Comparison of ENCODE assay signal across 10 cellular contexts in the genomic region with DNA sequence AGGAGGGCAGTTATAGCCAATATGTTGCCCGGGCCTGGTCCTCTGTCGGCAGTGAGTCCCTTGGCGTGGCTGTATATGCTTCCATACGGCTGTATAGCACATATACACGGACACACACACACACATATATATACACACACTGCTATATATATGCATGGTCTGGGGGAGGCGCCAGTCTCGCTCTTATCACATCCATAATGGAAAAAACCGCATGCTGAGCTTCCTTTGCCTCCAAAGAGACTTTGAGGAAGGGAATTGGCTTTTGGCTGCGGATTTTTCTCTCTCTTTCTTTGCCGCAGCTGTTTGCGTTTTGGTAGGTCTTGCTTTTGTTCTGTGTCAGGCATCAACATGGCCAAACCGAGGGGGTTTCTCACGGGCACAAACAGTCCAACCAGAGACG. TPM values are rescaled to one million over a fixed set of nuclear protein-coding genes. Genes with fewer than 3 reads are reported as not detected.
DNase-seq lines count a peak whose midpoint lies in the region; ATAC-seq and TF ChIP-seq lines count a peak whose summit lies in the region.
"Had no signal": no experiment of that assay in that cellular context is flagged by ENCODE, and none has a peak within 500 bp of the region (broad histone marks: within the 10 kb centered on the region; RNA-seq: fewer than 3 reads in every experiment).

No MANE protein-coding gene starts in this region.

- no peak overlapping the region for H3K4me3 ChIP-seq in HCT116 (replicated peaks in 1 of 2; ENCODE audit: low read depth in 1 of 2, low read length in 2 of 2)
- H3K4me3 ChIP-seq: body of pancreas had no signal

- peaks cover 3% of the 10 kb centered on the region for H3K36me3 Mint-ChIP-seq in endothelial cell (ENCODE audit: low read depth, unreplicated experiment)
- H3K36me3 Mint-ChIP-seq in stimulated activated memory B cell treated with anti-CD40 and anti-IgM and Interleukin-4, amounts not matched to agents 10 μg/mL and 1 μg/mL and 100 μg/mL, for 72 hours = no peaks in the 10 kb centered on the region

- peak overlapping the region; percentile 18 for H3K4me3 Mint-ChIP-seq in endothelial cell (ENCODE audit: unreplicated experiment)
- no peak overlapping the region for H3K4me3 Mint-ChIP-seq in stimulated activated memory B cell treated with anti-CD40 and anti-IgM and Interleukin-4, amounts not matched to agents 10 μg/mL and 1 μg/mL and 100 μg/mL, for 72 hours

- no peak for TF ChIP-seq POLR2A in HCT116 (IDR thresholded peaks at IDR 0.05; ENCODE audit: borderline replicate concordance, extremely low read depth, insufficient read depth, insufficient read length)

- H3K4me2 ChIP-seq in HCT116 (ENCODE audit: low read length) = no peak overlapping the region

- POLR2A ChIA-PET in HCT116 (lab: Charles Lee) = interaction anchor here (1.1 kb wide), 1 partner anchor 135 kb away, joined by 3 read pairs; a partner anchor contains a TSS

- TF ChIP-seq RAD21 in HCT116 (IDR thresholded peaks at IDR 0.05; ENCODE audit: low read depth) = peak; percentile 67

- peaks cover 11% of the 10 kb centered on the region for H3K27me3 Mint-ChIP-seq in endothelial cell (ENCODE audit: unreplicated experiment)
- H3K27me3 Mint-ChIP-seq in stimulated activated memory B cell treated with anti-CD40 and anti-IgM and Interleukin-4, amounts not matched to agents 10 μg/mL and 1 μg/mL and 100 μg/mL, for 72 hours = peaks cover 19% of the 10 kb centered on the region

- peaks cover 5% of the 10 kb centered on the region for H3K4me1 Mint-ChIP-seq in endothelial cell (ENCODE audit: unreplicated experiment)
- H3K4me1 Mint-ChIP-seq in stimulated activated memory B cell treated with anti-CD40 and anti-IgM and Interleukin-4, amounts not matched to agents 10 μg/mL and 1 μg/mL and 100 μg/mL, for 72 hours = peaks cover 15% of the 10 kb centered on the region

- CTCF ChIA-PET in HCT116 (lab: Charles Lee) = interaction anchor here (0.9 to 1.0 kb wide), 3 partner anchors 18 to 180 kb away, joined by 3 to 12 read pairs (median 4); no protein-coding TSS in a partner anchor

- intact Hi-C loops in HCT116 (cut with micrococcal nuclease) = no loop called here

- RAD21 ChIA-PET in HCT116 (lab: Charles Lee; ENCODE audit: low non-redundant PET in 1 of 2, low total read pairs in 2 of 2, uncharacterized antibody in 2 of 2, unreplicated experiment in 2 of 2) = interaction anchor here (1.0 to 1.1 kb wide), 2 partner anchors 171 to 172 kb away, joined by 5 to 6 read pairs; no protein-coding TSS in a partner anchor

- H2AFZ ChIP-seq in HCT116 (ENCODE audit: low read depth, low read length, poor library complexity, severe bottlenecking) = no peak overlapping the region

- no TSS peak for BruUV-seq in HCT116 (replicated peaks; lab: Mats Ljungman, UMichigan)

- no peaks in the 10 kb centered on the region for H3K36me3 ChIP-seq in HCT116 (ENCODE audit: control insufficient read depth in 1 of 2, insufficient read depth in 2 of 2, low read length in 2 of 2)

- H3K27me3 ChIP-seq in HCT116 (ENCODE audit: insufficient read depth, low read length) = no peaks in the 10 kb centered on the region
- H3K27me3 ChIP-seq: body of pancreas had no signal

- H3K9me2 ChIP-seq in HCT116 (ENCODE audit: insufficient read depth) = no peaks in the 10 kb centered on the region

- H3K9me3 Mint-ChIP-seq in endothelial cell (ENCODE audit: unreplicated experiment) = no peaks in the 10 kb centered on the region
- H3K9me3 Mint-ChIP-seq in stimulated activated memory B cell treated with anti-CD40 and anti-IgM and Interleukin-4, amounts not matched to agents 10 μg/mL and 1 μg/mL and 100 μg/mL, for 72 hours = no peaks in the 10 kb centered on the region

- TF ChIP-seq CTCF in HCT116 (IDR thresholded peaks at IDR 0.05 in 2 of 3, conservative IDR thresholded peaks at IDR 0.05 in 1 of 3; ENCODE audit: borderline replicate concordance in 1 of 3, insufficient read depth in 1 of 3, low read depth in 2 of 3, low read length in 2 of 3) = peak in 2 of 3 experiments; percentile 31 to 55; a peak in 5 of 6 replicates
- TF ChIP-seq CTCF in endothelial cell (IDR thresholded peaks at IDR 0.05; ENCODE audit: unreplicated experiment) = no peak

- H3K9ac ChIP-seq in HCT116 (ENCODE audit: low read length) = no peak overlapping the region

- H3K4me1 ChIP-seq in HCT116 (ENCODE audit: control insufficient read depth in 1 of 2, insufficient read depth in 2 of 2, low read length in 2 of 2) = peaks cover 4 to 12% of the 10 kb centered on the region in 2 experiments; a peak in 2 of 4 replicates

- ATAC-seq in HCT116 (peak; percentile 68), GM21447 (IDR thresholded peaks at IDR 0.05; ENCODE audit: unreplicated experiment) (no peak), HG03565 (IDR thresholded peaks at IDR 0.05; ENCODE audit: unreplicated experiment) (no peak)
- no peak for ATAC-seq in stimulated activated memory B cell treated with anti-CD40 and anti-IgM and Interleukin-4, amounts not matched to agents 10 μg/mL and 1 μg/mL and 100 μg/mL, for 72 hours
- ATAC-seq: body of pancreas had no signal

- peak overlapping the region; percentile 26 for H3K27ac Mint-ChIP-seq in endothelial cell (ENCODE audit: unreplicated experiment)
- no peak overlapping the region for H3K27ac Mint-ChIP-seq in stimulated activated memory B cell treated with anti-CD40 and anti-IgM and Interleukin-4, amounts not matched to agents 10 μg/mL and 1 μg/mL and 100 μg/mL, for 72 hours

- H3K9me3 ChIP-seq in HCT116 (ENCODE audit: control insufficient read depth in 1 of 2, insufficient read depth in 1 of 2, low read depth in 1 of 2, low read length in 2 of 2) = no peaks in the 10 kb centered on the region
- H3K9me3 ChIP-seq: body of pancreas had no signal

- no peak overlapping the region for H3K27ac ChIP-seq in HCT116 (ENCODE audit: low read depth, low read length)
- H3K27ac ChIP-seq: body of pancreas had no signal

- H4K20me1 ChIP-seq in HCT116 (ENCODE audit: insufficient read depth) = no peaks in the 10 kb centered on the region

- H3K79me2 ChIP-seq in HCT116 (ENCODE audit: insufficient read depth, low read length) = no peaks in the 10 kb centered on the region

- DNase-seq in A172 (ENCODE audit: low spot score) (peak; percentile 26), HCT116 (ENCODE audit: low read depth, low spot score) (no peak), RKO (ENCODE audit: low spot score) (peak; percentile 41), endothelial cell (ENCODE audit: low spot score) (peak; percentile 41), activated T-cell treated with anti-CD3 and anti-CD28 coated beads for 4 hours (no peak)
- DNase-seq: activated CD4-positive, alpha-beta T cell treated with anti-CD3 and anti-CD28 coated beads for 4 hours; body of pancreas had no signal

TF ChIP-seq in HCT116, 20 proteins besides CTCF, POLR2A, EP300 and RAD21:
- TF ChIP-seq EZH2 (IDR thresholded peaks at IDR 0.05) (no peak), TCF7L2 (IDR thresholded peaks at IDR 0.05; ENCODE audit: borderline replicate concordance, extremely low read depth, insufficient read depth, insufficient read length) (no peak), SRF (IDR thresholded peaks at IDR 0.05; ENCODE audit: low read depth) (no peak), SP1 (IDR thresholded peaks at IDR 0.05; ENCODE audit: low read depth) (no peak), ZNF274 (IDR thresholded peaks at IDR 0.05; ENCODE audit: low read depth, low read length) (no peak), POLR2AphosphoS5 (IDR thresholded peaks at IDR 0.05; ENCODE audit: low read depth, low read length) (no peak), EGR1 (IDR thresholded peaks at IDR 0.05; ENCODE audit: low read depth) (no peak), YY1 (IDR thresholded peaks at IDR 0.05; ENCODE audit: extremely low read depth, insufficient replicate concordance, low read depth, low read length) (no peak)
- TF ChIP-seq, protein P1, sequence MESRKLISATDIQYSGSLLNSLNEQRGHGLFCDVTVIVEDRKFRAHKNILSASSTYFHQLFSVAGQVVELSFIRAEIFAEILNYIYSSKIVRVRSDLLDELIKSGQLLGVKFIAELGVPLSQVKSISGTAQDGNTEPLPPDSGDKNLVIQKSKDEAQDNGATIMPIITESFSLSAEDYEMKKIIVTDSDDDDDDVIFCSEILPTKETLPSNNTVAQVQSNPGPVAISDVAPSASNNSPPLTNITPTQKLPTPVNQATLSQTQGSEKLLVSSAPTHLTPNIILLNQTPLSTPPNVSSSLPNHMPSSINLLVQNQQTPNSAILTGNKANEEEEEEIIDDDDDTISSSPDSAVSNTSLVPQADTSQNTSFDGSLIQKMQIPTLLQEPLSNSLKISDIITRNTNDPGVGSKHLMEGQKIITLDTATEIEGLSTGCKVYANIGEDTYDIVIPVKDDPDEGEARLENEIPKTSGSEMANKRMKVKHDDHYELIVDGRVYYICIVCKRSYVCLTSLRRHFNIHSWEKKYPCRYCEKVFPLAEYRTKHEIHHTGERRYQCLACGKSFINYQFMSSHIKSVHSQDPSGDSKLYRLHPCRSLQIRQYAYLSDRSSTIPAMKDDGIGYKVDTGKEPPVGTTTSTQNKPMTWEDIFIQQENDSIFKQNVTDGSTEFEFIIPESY (IDR thresholded peaks at IDR 0.05; ENCODE audit: extremely low read depth, insufficient replicate concordance, low read length) = no peak

RNA-seq across cellular contexts. Expression of a gene that starts 11.3 kb away (rescaled TPM):
- 57.3 and 58.9 TPM in 2 replicates for total RNA-seq in A172 (2014; rRNA removed; shearing (Covaris generic))
- total RNA-seq in HCT116 (2021; ENCODE audit: unreplicated experiment) (24.6 TPM), endothelial cell (ENCODE audit: unreplicated experiment) (44.9 TPM)
- polyA plus RNA-seq in HCT116 (2012) = 22.4 and 22.5 TPM in 2 replicates

RNA-seq across cellular contexts. Expression of a gene that starts 19.9 kb away (rescaled TPM):
- 46.9 and 53.7 TPM in 2 replicates for total RNA-seq in A172 (2014; rRNA removed; shearing (Covaris generic))
- total RNA-seq in HCT116 (2021; ENCODE audit: unreplicated experiment) (9.5 TPM), endothelial cell (ENCODE audit: unreplicated experiment) (5.5 TPM)
- polyA plus RNA-seq in HCT116 (2012) = 10.8 and 11.9 TPM in 2 replicates

RNA-seq across cellular contexts. Expression of a gene that starts 20.0 kb away (rescaled TPM):
- 23.1 and 24.8 TPM in 2 replicates for total RNA-seq in A172 (2014; rRNA removed; shearing (Covaris generic))
- total RNA-seq in HCT116 (2021; ENCODE audit: unreplicated experiment) = 35.4 TPM
- polyA plus RNA-seq in HCT116 (2012) = 52.6 and 52.8 TPM in 2 replicates
- 18.0 TPM for total RNA-seq in endothelial cell (ENCODE audit: unreplicated experiment)

RNA-seq across cellular contexts. Expression of a gene that starts 25.1 kb away (rescaled TPM):
- total RNA-seq in A172 (2014; rRNA removed; shearing (Covaris generic)) = 0.09 and 0.62 TPM in 2 replicates
- total RNA-seq in HCT116 (2021; ENCODE audit: unreplicated experiment) (3.3 TPM), endothelial cell (ENCODE audit: unreplicated experiment) (not detected)
- polyA plus RNA-seq in HCT116 (2012) = 1.2 and 1.5 TPM in 2 replicates

RNA-seq across cellular contexts. Expression of a gene that starts 30.0 kb away (rescaled TPM):
- total RNA-seq in A172 (2014; rRNA removed; shearing (Covaris generic)) = 12.9 and 16.9 TPM in 2 replicates
- total RNA-seq in HCT116 (2021; ENCODE audit: unreplicated experiment) (29.6 TPM), endothelial cell (ENCODE audit: unreplicated experiment) (14.8 TPM)
- polyA plus RNA-seq in HCT116 (2012) = 32.1 and 38.6 TPM in 2 replicates

Comparison
In these comparisons a context has a peak if more than half of its experiments do, and no peak if none do; other contexts are left out.
1. DNase-seq: peak in A172 (single experiment), RKO (single experiment) and endothelial cell (single experiment); none in HCT116 (single experiment) and activated T-cell treated with anti-CD3 and anti-CD28 coated beads for 4 hours (single experiment).